21 cellular contexts compared by ENCODE assay signal in the genomic region with DNA sequence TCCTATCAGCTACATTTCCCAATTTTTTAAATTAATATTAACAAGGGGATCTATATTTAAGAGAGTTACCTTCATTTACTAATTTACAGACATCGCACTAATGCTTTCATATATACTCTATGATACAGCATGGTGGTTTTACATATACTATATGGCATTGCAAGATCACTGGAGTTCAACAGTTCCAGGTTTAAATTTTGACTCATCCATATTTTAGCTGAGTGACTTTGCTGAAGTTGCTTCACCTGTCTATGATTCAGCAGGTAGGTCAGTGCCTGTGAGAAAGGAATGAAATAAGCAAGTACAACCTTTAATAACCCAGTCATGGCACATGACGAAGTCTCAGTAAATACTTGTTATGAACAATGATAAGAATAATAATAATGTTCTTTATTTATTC.
DNase-seq lines count a peak whose midpoint lies in the region; ATAC-seq, FAIRE-seq and TF ChIP-seq lines count a peak whose summit lies in the region.
"Had no signal": no experiment of that assay in that cellular context is flagged by ENCODE, and none has a peak within 500 bp of the region (broad histone marks: within the 10 kb centered on the region; RNA-seq: fewer than 3 reads in every experiment).

No MANE protein-coding gene starts in this region.

- intact Hi-C loops in Right ventricle myocardium inferior (cut with DNase I): no loop called here

- WGBS in upper lobe of left lung, 2 donors: 90 to 92% methylated on average over 2 of the region's 2 CpGs

- no peak for TF ChIP-seq CTCF in upper lobe of left lung (IDR thresholded peaks at IDR 0.05)

- H3K4me1 ChIP-seq in upper lobe of left lung: no peaks in the 10 kb centered on the region
- H3K4me1 ChIP-seq: SJCRH30 had no signal

- H3K9me3 ChIP-seq in upper lobe of left lung: no peaks in the 10 kb centered on the region
- H3K9me3 ChIP-seq: SJCRH30 had no signal

- no peak for TF ChIP-seq EP300 in upper lobe of left lung (IDR thresholded peaks at IDR 0.05)

- ATAC-seq in Right ventricle myocardium inferior: no peak
- no peak for ATAC-seq in upper lobe of left lung (ENCODE audit: low FRiP score in 2 of 2)

- FAIRE-seq in RCC 7860 (lab: Jason Lieb, UNC): peak; percentile 7
- FAIRE-seq: HTR-8/SVneo had no signal

- H3K27me3 ChIP-seq in upper lobe of left lung: no peaks in the 10 kb centered on the region
- H3K27me3 ChIP-seq: SJCRH30 had no signal

- H3K27ac ChIP-seq in epithelial cell of prostate (peak overlapping the region; percentile 100), upper lobe of left lung (no peak overlapping the region)
- H3K27ac ChIP-seq: C4-2B, SJCRH30 had no signal

- H3K36me3 ChIP-seq in upper lobe of left lung: no peaks in the 10 kb centered on the region
- H3K36me3 ChIP-seq: SJCRH30 had no signal

- no peak overlapping the region for H3K4me3 ChIP-seq in upper lobe of left lung
- H3K4me3 ChIP-seq: SJCRH30 had no signal

- TF ChIP-seq POLR2A in upper lobe of left lung (IDR thresholded peaks at IDR 0.05): no peak

- DNase-seq in HT1080 (ENCODE audit: low read depth) (peak; percentile 38), RCC 7860 (ENCODE audit: low spot score) (no peak), epithelial cell of prostate (ENCODE audit: low read depth, low spot score) (peak; percentile 95), renal cortical epithelial cell (ENCODE audit: low read depth) (peak; percentile 65), DMS79 treated with DMSO at 0.1 percent for 48 hours (lab: John Stamatoyannopoulos, UW) (no peak), NCI-H510A (lab: John Stamatoyannopoulos, UW) (no peak), Right ventricle myocardium inferior (ENCODE audit: missing footprints) (no peak), upper lobe of left lung (no peak)
- DNase-seq: AML-193; DMS79; H7; Kasumi-1; NCI-H1105; NCI-H2081; NCI-H2171 treated with DMSO at 0.1 percent for 48 hours; NCI-H446 treated with DMSO at 0.1 percent for 48 hours; NK-92 treated with Interleukin-12 subunit alpha and Interleukin-12 subunit beta, amount 100 ng/mL, for 24 hours; RPMI8226; SJCRH30 had no signal

Comparison
In these comparisons a context has a peak if more than half of its experiments do, and no peak if none do; other contexts are left out.
1. DNase-seq: peak in HT1080 (single experiment), epithelial cell of prostate (single experiment) and renal cortical epithelial cell (single experiment); none in RCC 7860 (single experiment), DMS79 treated with DMSO at 0.1 percent for 48 hours (single experiment), NCI-H510A (single experiment), Right ventricle myocardium inferior (single experiment) and upper lobe of left lung (0 of 2).